23 cellular contexts compared by ENCODE assay signal in the genomic region with DNA sequence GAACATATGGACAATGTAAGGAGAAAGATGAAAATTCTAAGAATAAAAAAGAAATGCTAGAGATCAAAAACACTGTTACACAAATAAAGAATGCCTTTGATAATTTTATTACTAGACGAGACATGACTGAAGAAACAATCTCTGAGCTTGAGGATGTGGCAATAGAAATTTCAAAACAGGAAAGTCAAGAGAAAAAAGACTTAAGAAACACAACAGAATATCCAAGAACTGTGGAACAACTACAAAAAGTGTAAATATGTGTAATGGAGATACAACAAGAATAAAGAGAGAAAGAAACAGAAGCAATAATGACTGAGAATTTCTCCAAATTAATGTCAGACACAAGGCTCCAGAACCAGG.
DNase-seq lines count a peak whose midpoint lies in the region; ATAC-seq and TF ChIP-seq lines count a peak whose summit lies in the region.
"Had no signal": no experiment of that assay in that cellular context is flagged by ENCODE, and none has a peak within 500 bp of the region (broad histone marks: within the 10 kb centered on the region; RNA-seq: fewer than 3 reads in every experiment).

No MANE protein-coding gene starts in this region.

- peak overlapping the region; percentile 13 for H3K4me3 Mint-ChIP-seq in CD8-positive, alpha-beta T cell
- H3K4me3 Mint-ChIP-seq in T-helper 17 cell: peak overlapping the region; percentile 69
- H3K4me3 Mint-ChIP-seq: dendritic cell treated with granulocyte-macrophage colony-stimulating factor and Interleukin-4, amounts not matched to agents 40 ng/mL and 50 ng/mL, for 4 days; HFFc6; mesothelial cell of epicardium; nephron had no signal

- no peak overlapping the region for H3K4me3 ChIP-seq in CD8-positive, alpha-beta T cell (ENCODE audit: low read depth, low read length)
- H3K4me3 ChIP-seq in fibroblast of the aortic adventitia (ENCODE audit: low read depth, low read length) (no peak overlapping the region), coronary artery (no peak overlapping the region)

- H3K27ac Mint-ChIP-seq in CD8-positive, alpha-beta T cell: peak overlapping the region; percentile 56
- H3K27ac Mint-ChIP-seq in T-helper 17 cell: peak overlapping the region; percentile 82
- H3K27ac Mint-ChIP-seq: dendritic cell treated with granulocyte-macrophage colony-stimulating factor and Interleukin-4, amounts not matched to agents 40 ng/mL and 50 ng/mL, for 4 days; mesothelial cell of epicardium had no signal

- no peaks in the 10 kb centered on the region for H3K27me3 ChIP-seq in CD8-positive, alpha-beta T cell (ENCODE audit: insufficient read depth, low read length)

- H3K36me3 ChIP-seq in CD8-positive, alpha-beta T cell (ENCODE audit: insufficient read depth, low read length): no peaks in the 10 kb centered on the region

- no peaks in the 10 kb centered on the region for H3K9me3 Mint-ChIP-seq in CD8-positive, alpha-beta T cell
- H3K9me3 Mint-ChIP-seq: dendritic cell treated with granulocyte-macrophage colony-stimulating factor and Interleukin-4, amounts not matched to agents 40 ng/mL and 50 ng/mL, for 4 days; HFFc6 had no signal

- POLR2A ChIA-PET in CD8-positive, alpha-beta T cell (lab: Charles Lee): no interaction called here

- no peaks in the 10 kb centered on the region for H3K27me3 Mint-ChIP-seq in CD8-positive, alpha-beta T cell (ENCODE audit: low read depth)
- no peaks in the 10 kb centered on the region for H3K27me3 Mint-ChIP-seq in T-helper 17 cell
- H3K27me3 Mint-ChIP-seq: dendritic cell treated with granulocyte-macrophage colony-stimulating factor and Interleukin-4, amounts not matched to agents 40 ng/mL and 50 ng/mL, for 4 days had no signal

- H3K4me1 ChIP-seq in CD8-positive, alpha-beta T cell (ENCODE audit: insufficient read depth, low read length): peaks cover 33% of the 10 kb centered on the region

- H3K27ac ChIP-seq in CD8-positive, alpha-beta T cell (ENCODE audit: low read depth, low read length): no peak overlapping the region
- H3K27ac ChIP-seq in coronary artery: no peak overlapping the region
- H3K27ac ChIP-seq: parathyroid adenoma had no signal

- TF ChIP-seq CTCF in CD8-positive, alpha-beta T cell (IDR thresholded peaks at IDR 0.05): no peak
- TF ChIP-seq CTCF in fibroblast of the aortic adventitia (IDR thresholded peaks at IDR 0.05; ENCODE audit: insufficient read depth, low read length): no peak
- TF ChIP-seq CTCF in coronary artery (IDR thresholded peaks at IDR 0.05): no peak

- intact Hi-C loops in CD8-positive, alpha-beta T cell (cut with DNase I, micrococcal nuclease): loop anchor here in 1 of 2 experiments (2.0 kb wide), 1 partner anchor 16 kb away; no protein-coding TSS in a partner anchor

- no peaks in the 10 kb centered on the region for H3K9me3 ChIP-seq in CD8-positive, alpha-beta T cell (ENCODE audit: low read length)
- H3K9me3 ChIP-seq in T-helper 17 cell (ENCODE audit: control insufficient read depth, low read length, poor library complexity, severe bottlenecking): no peaks in the 10 kb centered on the region

- CTCF ChIA-PET in CD8-positive, alpha-beta T cell (lab: Charles Lee): no interaction called here

- DNase-seq in AML-193 (lab: John Stamatoyannopoulos, UW) (peak; percentile 49 to 51), T-helper 17 cell (no peak), fibroblast of the aortic adventitia (ENCODE audit: low read depth) (peak; percentile 13), coronary artery (ENCODE audit: low spot score) (no peak), AG08395 (ENCODE audit: low spot score) (no peak)
- no peak for DNase-seq in CD8-positive, alpha-beta T cell
- DNase-seq: activated CD4-positive, alpha-beta T cell treated with anti-CD3 and anti-CD28 coated beads for 48 hours; activated effector memory CD4-positive, alpha-beta T cell treated with anti-CD3 and anti-CD28 coated beads, Interleukin-2, amount 50 U/mL, for 16 hours; amniotic stem cell; DMS53; foreskin melanocyte; HFFc6; hypothalamus; KG1; left ventricle myocardium superior; NCI-H187 treated with DMSO at 0.1 percent for 48 hours; NCI-H774 had no signal

- H3K4me1 Mint-ChIP-seq in CD8-positive, alpha-beta T cell (ENCODE audit: low read depth): peaks cover 59% of the 10 kb centered on the region
- H3K4me1 Mint-ChIP-seq in T-helper 17 cell: peaks cover 39% of the 10 kb centered on the region

- peaks cover 3% of the 10 kb centered on the region for H3K36me3 Mint-ChIP-seq in CD8-positive, alpha-beta T cell
- peaks cover 8% of the 10 kb centered on the region for H3K36me3 Mint-ChIP-seq in T-helper 17 cell (ENCODE audit: low read depth)

- ATAC-seq in CD8-positive, alpha-beta T cell: no peak
- no peak for ATAC-seq in T-helper 17 cell
- no peak for ATAC-seq in HG03135 (IDR thresholded peaks at IDR 0.05; ENCODE audit: unreplicated experiment)
- ATAC-seq: Right ventricle myocardium inferior had no signal

Comparison
In these comparisons a context has a peak if more than half of its experiments do, and no peak if none do; other contexts are left out.
1. DNase-seq: peak in AML-193 (2 of 2) and fibroblast of the aortic adventitia (single experiment); none in CD8-positive, alpha-beta T cell (0 of 7), T-helper 17 cell (0 of 3), coronary artery (single experiment) and AG08395 (single experiment).